10 cellular contexts compared by ENCODE assay signal in the genomic region with DNA sequence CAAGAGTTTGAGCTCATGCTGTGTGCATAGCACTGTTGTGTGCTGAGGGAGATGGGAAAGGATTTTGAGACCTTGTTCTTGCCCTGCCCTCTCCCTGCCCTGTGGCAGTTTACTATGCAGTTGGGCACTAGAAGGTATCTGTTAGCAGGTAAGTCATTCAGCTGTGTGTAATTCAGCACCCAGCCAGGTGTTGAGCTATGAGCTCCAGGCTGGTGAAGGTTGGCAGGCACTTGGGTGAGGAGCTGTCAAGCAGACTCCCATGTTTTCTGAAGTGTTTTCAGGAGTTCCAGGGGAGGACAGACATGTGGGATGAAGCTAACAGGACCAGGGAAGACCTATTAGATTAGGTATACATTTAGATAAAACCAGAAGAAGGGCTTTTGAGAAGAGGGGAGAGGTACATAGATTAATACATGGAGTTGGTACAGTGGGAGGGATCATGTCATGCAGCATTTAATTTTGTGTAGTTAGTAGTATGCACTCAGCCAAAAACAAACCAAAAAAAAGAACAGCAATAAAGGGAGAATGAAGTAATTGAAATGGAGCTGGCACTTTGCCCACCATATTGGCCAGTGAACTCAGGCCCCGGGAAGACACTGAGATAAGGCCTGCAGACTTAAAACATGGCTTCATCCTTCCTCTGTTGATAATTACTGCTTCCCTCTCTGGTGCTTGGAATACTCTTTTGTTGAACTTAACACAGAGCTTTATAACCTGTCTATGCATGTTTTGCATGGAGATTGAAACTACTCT. TPM values are rescaled to one million over a fixed set of nuclear protein-coding genes. Genes with fewer than 3 reads are reported as not detected.
DNase-seq lines count a peak whose midpoint lies in the region; ATAC-seq and TF ChIP-seq lines count a peak whose summit lies in the region.
"Had no signal": no experiment of that assay in that cellular context is flagged by ENCODE, and none has a peak within 500 bp of the region (broad histone marks: within the 10 kb centered on the region; RNA-seq: fewer than 3 reads in every experiment).

No MANE protein-coding gene starts in this region.

- no peaks in the 10 kb centered on the region for H3K27me3 ChIP-seq in ACC112 (ENCODE audit: insufficient read depth, low read length)

- H3K4me1 ChIP-seq in ACC112 (ENCODE audit: control insufficient read depth, insufficient read depth, low read length, unreplicated experiment), result peaks cover 54% of the 10 kb centered on the region

- H3K4me3 ChIP-seq in ACC112 (ENCODE audit: low read depth, low read length) (peak overlapping the region; percentile 81), choroid plexus epithelial cell (ENCODE audit: low read depth, low read length) (peak overlapping the region; percentile 88)

- H3K36me3 ChIP-seq in ACC112 (ENCODE audit: insufficient read depth, low read length), result no peaks in the 10 kb centered on the region

- ATAC-seq in HG03045 (IDR thresholded peaks at IDR 0.05; ENCODE audit: unreplicated experiment), result no peak
- no peak for ATAC-seq in GM18520 (IDR thresholded peaks at IDR 0.05; ENCODE audit: unreplicated experiment)
- no peak for ATAC-seq in HG03457 (IDR thresholded peaks at IDR 0.05; ENCODE audit: unreplicated experiment)
- ATAC-seq: CD8-positive, alpha-beta T cell; left lobe of liver had no signal

- H3K79me2 ChIP-seq in ACC112 (ENCODE audit: control insufficient read depth, insufficient read depth, low read length, unreplicated experiment), result peaks cover 76% of the 10 kb centered on the region

- H3K27ac ChIP-seq in ACC112 (ENCODE audit: low read depth, low read length), result peak overlapping the region; percentile 92

- no peak overlapping the region for H2AFZ ChIP-seq in ACC112 (ENCODE audit: low read length, unreplicated experiment)

- no peak for TF ChIP-seq CTCF in choroid plexus epithelial cell (conservative IDR thresholded peaks at IDR 0.05; ENCODE audit: low read depth, low read length)

- DNase-seq in NCI-H2196 treated with DMSO at 0.1 percent for 48 hours (lab: John Stamatoyannopoulos, UW; ENCODE audit: unreplicated experiment) (peak; percentile 8), choroid plexus epithelial cell (ENCODE audit: low read depth) (peak; percentile 58), lung microvascular endothelial cell (ENCODE audit: low read depth in 2 of 2) (peak; percentile 39 to 55)
- DNase-seq in stimulated activated naive CD4-positive, alpha-beta T cell (lab: John Stamatoyannopoulos, UW), result no peak

RNA-seq across cellular contexts. Expression of a gene that starts 2.9 kb away (rescaled TPM):
- total RNA-seq in lung microvascular endothelial cell, result 14.8 and 23.0 TPM in 2 replicates

Comparison
In these comparisons a context has a peak if more than half of its experiments do, and no peak if none do; other contexts are left out.
1. DNase-seq: peak in NCI-H2196 treated with DMSO at 0.1 percent for 48 hours (single experiment), choroid plexus epithelial cell (single experiment) and lung microvascular endothelial cell (2 of 2); none in stimulated activated naive CD4-positive, alpha-beta T cell (0 of 6).